In genomic region chr19:10870501-10870954, GRCh38 we compare ENCODE assay signal across 8 cellular contexts. TPM values are rescaled to one million over a fixed set of nuclear protein-coding genes. Genes with fewer than 3 reads are reported as not detected.
DNase-seq lines count a peak whose midpoint lies in the region; ATAC-seq, FAIRE-seq and TF ChIP-seq lines count a peak whose summit lies in the region.

No MANE protein-coding gene starts in this region.

- no peak for DNase-seq in A549 (ENCODE audit: low read depth in 1 of 2, low spot score in 1 of 2)
- no peak for DNase-seq in HEK293T (ENCODE audit: extremely low spot score)
- DNase-seq in MCF 10A (ENCODE audit: unreplicated experiment), result no peak
- DNase-seq in SW480 (ENCODE audit: low spot score), result no peak

- H3K4me3 Mint-ChIP-seq in MCF 10A (ENCODE audit: unreplicated experiment), result peak overlapping the region; percentile 73

- H3K27ac ChIP-seq in A549, result peak overlapping the region; percentile 82 to 92

- TF ChIP-seq POLR2A in A549 (IDR thresholded peaks at IDR 0.05; ENCODE audit: low read length), result peak; percentile 43

- CTCF ChIA-PET in A549 (lab: Yijun Ruan, JAX), result interaction anchor here (0.6 to 1.8 kb wide), 9 partner anchors 11 to 85 kb away, joined by 3 to 6 read pairs (median 5); no protein-coding TSS in a partner anchor
- CTCF ChIA-PET in HEK293T (lab: Yijun Ruan, JAX), result interaction anchor here (0.5 to 1.1 kb wide), 17 partner anchors 8 to 200 kb away, joined by 3 to 13 read pairs (median 4); partner anchors contain the start of genes DNM2 and TMED1
- CTCF ChIA-PET in MCF 10A (lab: Yijun Ruan, JAX), result interaction anchor here (0.6 to 1.3 kb wide), 13 partner anchors 8 to 1804 kb away, joined by 3 to 7 read pairs (median 4); partner anchors contain the start of genes DNM2 and TMED1

- H3K27me3 ChIP-seq in mononuclear cell (ENCODE audit: insufficient read depth, low read length), result no peaks in the 10 kb centered on the region

- H3K9me3 Mint-ChIP-seq in MCF 10A (ENCODE audit: unreplicated experiment), result no peaks in the 10 kb centered on the region

- H3K4me1 Mint-ChIP-seq in MCF 10A (ENCODE audit: insufficient read depth, unreplicated experiment), result no peaks in the 10 kb centered on the region

- TF ChIP-seq CTCF in A549 (IDR thresholded peaks at IDR 0.05) (no peak), MCF 10A (IDR thresholded peaks at IDR 0.05; ENCODE audit: unreplicated experiment) (no peak)

- intact Hi-C loops in MCF 10A (cut with micrococcal nuclease), result loop anchor here (5.0 kb wide), 1 partner anchor 47 kb away; no protein-coding TSS in a partner anchor

- no peak overlapping the region for H3K27ac Mint-ChIP-seq in MCF 10A (ENCODE audit: low read depth, unreplicated experiment)

- H3K36me3 Mint-ChIP-seq in MCF 10A (ENCODE audit: insufficient read depth, unreplicated experiment), result peaks cover 7% of the 10 kb centered on the region

- 3% methylated on average over 12 of the region's 22 CpGs for WGBS in A549 (ENCODE audit: missing lambda C conversion rate)

- peak overlapping the region; percentile 80 for H3K4me2 ChIP-seq in A549

- H3K9me3 ChIP-seq in A549, result no peaks in the 10 kb centered on the region
- H3K9me3 ChIP-seq in mononuclear cell (ENCODE audit: low read depth, low read length), result no peaks in the 10 kb centered on the region

- POLR2A ChIA-PET in A549 (lab: Yijun Ruan, JAX), result no interaction called here
- POLR2A ChIA-PET in HEK293T (lab: Yijun Ruan, JAX), result interaction anchor here (0.6 to 4.8 kb wide), 3 partner anchors 35 to 153 kb away, joined by 3 to 20 read pairs (median 3); partner anchors contain the start of genes DNM2 and TMED1
- POLR2A ChIA-PET in MCF 10A (lab: Yijun Ruan, JAX), result interaction anchor here (0.6 to 3.7 kb wide), 4 partner anchors 10 to 60 kb away, joined by 3 to 29 read pairs (median 8); partner anchors contain the start of gene TMED1

- TF ChIP-seq RAD21 in A549 (conservative IDR thresholded peaks at IDR 0.05 in 1 of 2, IDR thresholded peaks at IDR 0.05 in 1 of 2), result no peak

- no TSS peak for BruUV-seq in MCF 10A (replicated peaks; lab: Mats Ljungman, UMichigan)

- H3K27me3 Mint-ChIP-seq in MCF 10A (ENCODE audit: insufficient read depth, unreplicated experiment), result no peaks in the 10 kb centered on the region

- ATAC-seq in A549 (peak in 1 of 2 experiments; percentile 51; a peak in 4 of 6 replicates), GM21381 (IDR thresholded peaks at IDR 0.05; ENCODE audit: unreplicated experiment) (no peak), HG02884 (IDR thresholded peaks at IDR 0.05; ENCODE audit: unreplicated experiment) (no peak), GM21717 (IDR thresholded peaks at IDR 0.05; ENCODE audit: unreplicated experiment) (no peak)

- no peak for TF ChIP-seq EP300 in A549 (IDR thresholded peaks at IDR 0.05)

- H3K4me1 ChIP-seq in A549 (peaks cover 11% of the 10 kb centered on the region; the same call in 1 of the 3 replicates), mononuclear cell (ENCODE audit: insufficient read depth, low read length) (peaks cover 43% of the 10 kb centered on the region)

- H3K4me3 ChIP-seq in A549 (peak overlapping the region; percentile 50), mononuclear cell (ENCODE audit: low read length) (peak overlapping the region; percentile 26)

- no peak for FAIRE-seq in A549 (lab: Jason Lieb, UNC)

TF ChIP-seq in A549, 52 proteins besides CTCF, POLR2A, EP300 and RAD21:
- TF ChIP-seq HOXA7 (CRISPR knock-in tag; IDR thresholded peaks at IDR 0.05) (no peak), JUN (IDR thresholded peaks at IDR 0.05) (peak in 1 of 2 experiments; percentile 41; a peak in 2 of 5 replicates)
- TF ChIP-seq, protein P1, sequence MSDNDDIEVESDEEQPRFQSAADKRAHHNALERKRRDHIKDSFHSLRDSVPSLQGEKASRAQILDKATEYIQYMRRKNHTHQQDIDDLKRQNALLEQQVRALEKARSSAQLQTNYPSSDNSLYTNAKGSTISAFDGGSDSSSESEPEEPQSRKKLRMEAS (IDR thresholded peaks at IDR 0.05), result 0 out of 2 replicates have a peak, but pooled peaks have one; percentile 6

TF ChIP-seq in HEK293T, 16 proteins besides CTCF, POLR2A, EP300 and RAD21:
- no peak for TF ChIP-seq NFRKB (IDR thresholded peaks at IDR 0.05)
- no peak for TF ChIP-seq FOXA1 (IDR thresholded peaks at IDR 0.05)
- TF ChIP-seq HDGF (IDR thresholded peaks at IDR 0.05; ENCODE audit: borderline replicate concordance), result no peak
- no peak for TF ChIP-seq TARDBP (IDR thresholded peaks at IDR 0.05)
- TF ChIP-seq ZNF384 (IDR thresholded peaks at IDR 0.05), result peak; percentile 93

RNA-seq across cellular contexts. Expression of gene CARM1, which starts 0.8 kb away (rescaled TPM):
- 14.3 and 15.2 TPM in 2 replicates for polyA plus RNA-seq in A549 (2011; rRNA removed)
- 55.5 and 75.2 TPM in 2 replicates for polyA plus RNA-seq in A549 (2012; cell fraction: cytosol; rRNA removed)
- 59.7 and 93.6 TPM in 2 replicates for polyA plus RNA-seq in A549 (2012; cell fraction: nucleus; rRNA removed)
- polyA plus RNA-seq in A549 (2017; fragmentation: RNase III; extraction: RNeasy Plus Mini Kit Qiagen cat#74134 plus additional on column Dnase treatment), result 31.4 to 32.2 TPM (median 31.8 TPM) in 3 replicates
- 22.0 and 30.3 TPM in 2 replicates for polyA minus RNA-seq in A549 (2011; rRNA and poly(A)+ RNA removed)
- 49.5 and 51.7 TPM in 2 replicates for total RNA-seq in MCF 10A (2022)
- total RNA-seq in mononuclear cell, result 9.0 TPM

RNA-seq across cellular contexts. Expression of gene C19orf38, which starts 22.3 kb away (rescaled TPM):
- 0.13 and 0.40 TPM in 2 replicates for polyA plus RNA-seq in A549 (2011; rRNA removed)
- polyA plus RNA-seq in A549 (2012; cell fraction: cytosol; rRNA removed), result 0.08 and 0.09 TPM in 2 replicates
- polyA plus RNA-seq in A549 (2012; cell fraction: nucleus; rRNA removed), result 0.10 and 0.56 TPM in 2 replicates
- 0.09 to 0.12 TPM (median 0.10 TPM) in 3 replicates for polyA plus RNA-seq in A549 (2017; fragmentation: RNase III; extraction: RNeasy Plus Mini Kit Qiagen cat#74134 plus additional on column Dnase treatment)
- 0.68 TPM in 1 of 2 replicates, not detected in the other for polyA minus RNA-seq in A549 (2011; rRNA and poly(A)+ RNA removed)
- 0.30 and 0.49 TPM in 2 replicates for total RNA-seq in MCF 10A (2022)
- total RNA-seq in mononuclear cell, result 71.8 TPM

RNA-seq across cellular contexts. Expression of gene TMED1, which starts 34.5 kb away (rescaled TPM):
- polyA plus RNA-seq in A549 (2011; rRNA removed) (29.3 and 29.9 TPM in 2 replicates), A549 (2017; fragmentation: RNase III; extraction: RNeasy Plus Mini Kit Qiagen cat#74134 plus additional on column Dnase treatment) (36.2 to 37.4 TPM (median 37.0 TPM) in 3 replicates)
- 49.9 and 54.2 TPM in 2 replicates for polyA plus RNA-seq in A549 (2012; cell fraction: cytosol; rRNA removed)
- 33.5 and 43.0 TPM in 2 replicates for polyA plus RNA-seq in A549 (2012; cell fraction: nucleus; rRNA removed)
- 9.7 and 10.7 TPM in 2 replicates for polyA minus RNA-seq in A549 (2011; rRNA and poly(A)+ RNA removed)
- total RNA-seq in MCF 10A (2022) (16.5 and 23.2 TPM in 2 replicates), mononuclear cell (11.4 TPM)

RNA-seq across cellular contexts. Expression of gene YIPF2, which starts 57.9 kb away (rescaled TPM):
- polyA plus RNA-seq in A549 (2011; rRNA removed) (13.1 and 15.6 TPM in 2 replicates), A549 (2017; fragmentation: RNase III; extraction: RNeasy Plus Mini Kit Qiagen cat#74134 plus additional on column Dnase treatment) (14.5 to 18.2 TPM (median 17.5 TPM) in 3 replicates)
- 22.3 and 31.1 TPM in 2 replicates for polyA plus RNA-seq in A549 (2012; cell fraction: cytosol; rRNA removed)
- polyA plus RNA-seq in A549 (2012; cell fraction: nucleus; rRNA removed), result 47.6 and 54.7 TPM in 2 replicates
- 12.0 and 13.9 TPM in 2 replicates for polyA minus RNA-seq in A549 (2011; rRNA and poly(A)+ RNA removed)
- total RNA-seq in MCF 10A (2022) (65.5 and 75.3 TPM in 2 replicates), mononuclear cell (11.9 TPM)

RNA-seq across cellular contexts. Expression of gene TIMM29, which starts 58.1 kb away (rescaled TPM):
- polyA plus RNA-seq in A549 (2011; rRNA removed), result 7.8 and 9.1 TPM in 2 replicates
- 11.5 and 16.0 TPM in 2 replicates for polyA plus RNA-seq in A549 (2012; cell fraction: cytosol; rRNA removed)
- polyA plus RNA-seq in A549 (2012; cell fraction: nucleus; rRNA removed), result 10.6 and 14.3 TPM in 2 replicates
- polyA plus RNA-seq in A549 (2017; fragmentation: RNase III; extraction: RNeasy Plus Mini Kit Qiagen cat#74134 plus additional on column Dnase treatment), result 17.1 to 20.5 TPM (median 19.7 TPM) in 3 replicates
- 3.7 and 4.8 TPM in 2 replicates for polyA minus RNA-seq in A549 (2011; rRNA and poly(A)+ RNA removed)
- total RNA-seq in MCF 10A (2022), result 18.3 and 19.3 TPM in 2 replicates
- 29.3 TPM for total RNA-seq in mononuclear cell

Comparison
In these comparisons a context has a peak if more than half of its experiments do, and no peak if none do; other contexts are left out.
1. RNA of gene C19orf38, which starts 22.3 kb away (total RNA-seq): 71.8 TPM in mononuclear cell (single experiment); 0.30 to 0.49 TPM in MCF 10A; every median in the first group is over 10 times any median in the second.